12 cellular contexts compared by ENCODE assay signal in genomic region chr5:149940077-149940574, GRCh38. TPM values are rescaled to one million over a fixed set of nuclear protein-coding genes. Genes with fewer than 3 reads are reported as not detected.
A peak's percentile ranks its signal among the peaks of the same experiment; 100 is the strongest.
DNase-seq lines count a peak whose midpoint lies in the region; ATAC-seq, FAIRE-seq and TF ChIP-seq lines count a peak whose summit lies in the region.
"Had no signal": no experiment of that assay in that cellular context is flagged by ENCODE, and none has a peak within 500 bp of the region (broad histone marks: within the 10 kb centered on the region; RNA-seq: fewer than 3 reads in every experiment).

No MANE protein-coding gene starts in this region.

- no peaks in the 10 kb centered on the region for H3K9me3 ChIP-seq in T-helper 17 cell (ENCODE audit: control insufficient read depth, low read length, poor library complexity, severe bottlenecking)
- H3K9me3 ChIP-seq: BLaER1 treated with 17β-estradiol and CSF1 and Interleukin-3, amounts not matched to agents 10 nM and 100 nM; left lung had no signal

- CTCF ChIA-PET in WTC11 (lab: Charles Lee) = interaction anchor here (0.9 to 1.5 kb wide), 2 partner anchors 16 to 50 kb away, joined by 3 to 4 read pairs; no protein-coding TSS in a partner anchor

- H3K27ac Mint-ChIP-seq in WTC11 (no peak overlapping the region), T-helper 17 cell (no peak overlapping the region)

- H3K4me3 ChIP-seq in bronchial epithelial cell (ENCODE audit: low read depth, low read length) = no peak overlapping the region
- H3K4me3 ChIP-seq: BLaER1 treated with 17β-estradiol and CSF1 and Interleukin-3, amounts not matched to agents 10 nM and 100 nM; left lung had no signal

- H3K27me3 ChIP-seq in bronchial epithelial cell (ENCODE audit: control insufficient read depth, insufficient read depth, low read length) = no peaks in the 10 kb centered on the region
- H3K27me3 ChIP-seq: BLaER1 treated with 17β-estradiol and CSF1 and Interleukin-3, amounts not matched to agents 10 nM and 100 nM; left lung had no signal

- POLR2A ChIA-PET in WTC11 (lab: Charles Lee) = no interaction called here

- H3K4me3 Mint-ChIP-seq in WTC11 (no peak overlapping the region), T-helper 17 cell (no peak overlapping the region)

- TF ChIP-seq CTCF in bronchial epithelial cell (IDR thresholded peaks at IDR 0.05; ENCODE audit: insufficient read depth, low read length, severe bottlenecking) (no peak), WTC11 (IDR thresholded peaks at IDR 0.05) (no peak)

- no peaks in the 10 kb centered on the region for H3K36me3 Mint-ChIP-seq in WTC11
- no peaks in the 10 kb centered on the region for H3K36me3 Mint-ChIP-seq in T-helper 17 cell (ENCODE audit: low read depth)

- H3K9me3 Mint-ChIP-seq in WTC11 = no peaks in the 10 kb centered on the region

- FAIRE-seq in bronchial epithelial cell (lab: Jason Lieb, UNC) = no peak

- H3K27me3 Mint-ChIP-seq in WTC11 (ENCODE audit: low read depth) = no peaks in the 10 kb centered on the region
- H3K27me3 Mint-ChIP-seq in T-helper 17 cell = peaks cover 41% of the 10 kb centered on the region

- H3K4me1 Mint-ChIP-seq in WTC11 (peaks cover 6% of the 10 kb centered on the region; the same call in 1 of the 2 replicates), T-helper 17 cell (peaks cover 3% of the 10 kb centered on the region)

- H3K36me3 ChIP-seq in bronchial epithelial cell (ENCODE audit: control insufficient read depth, insufficient read depth, low read length) = no peaks in the 10 kb centered on the region
- H3K36me3 ChIP-seq: BLaER1 treated with 17β-estradiol and CSF1 and Interleukin-3, amounts not matched to agents 10 nM and 100 nM; left lung had no signal

- ATAC-seq in GM21447 (IDR thresholded peaks at IDR 0.05; ENCODE audit: unreplicated experiment) (peak; percentile 72), WTC11 (no peak), T-helper 17 cell (no peak)
- ATAC-seq: HCT116 had no signal

- DNase-seq in CD1c-positive myeloid dendritic cell (ENCODE audit: extremely low spot score) (peak; percentile 22), Kasumi-1 (lab: John Stamatoyannopoulos, UW) (peak; percentile 73 to 75), bronchial epithelial cell (ENCODE audit: low read depth) (peak; percentile 62), WTC11 (ENCODE audit: low spot score) (no peak), T-helper 17 cell (no peak), AG08395 (ENCODE audit: low spot score) (no peak), cerebellum (ENCODE audit: low spot score) (no peak)
- DNase-seq: activated CD4-positive, alpha-beta T cell treated with anti-CD3 and anti-CD28 coated beads for 4 hours; left lung had no signal

TF ChIP-seq in WTC11, 78 proteins besides CTCF, POLR2A, EP300 and RAD21 (continues in another document):
- TF ChIP-seq ZNF532 (CRISPR knock-in tag; IDR thresholded peaks at IDR 0.05; ENCODE audit: borderline replicate concordance) (no peak), NFYB (CRISPR knock-in tag; conservative IDR thresholded peaks at IDR 0.05; ENCODE audit: low read depth) (no peak), SOX15 (CRISPR knock-in tag; IDR thresholded peaks at IDR 0.05) (no peak), HMGXB4 (CRISPR knock-in tag; IDR thresholded peaks at IDR 0.05) (no peak), ZNF232 (CRISPR knock-in tag; IDR thresholded peaks at IDR 0.05) (no peak), AFF4 (CRISPR knock-in tag; IDR thresholded peaks at IDR 0.05; ENCODE audit: borderline replicate concordance) (no peak), CREM (CRISPR knock-in tag; IDR thresholded peaks at IDR 0.05) (no peak), KAT7 (CRISPR knock-in tag; IDR thresholded peaks at IDR 0.05; ENCODE audit: borderline replicate concordance) (no peak), ELF4 (CRISPR knock-in tag; IDR thresholded peaks at IDR 0.05; ENCODE audit: low read depth) (no peak)
- TF ChIP-seq, protein P1, sequence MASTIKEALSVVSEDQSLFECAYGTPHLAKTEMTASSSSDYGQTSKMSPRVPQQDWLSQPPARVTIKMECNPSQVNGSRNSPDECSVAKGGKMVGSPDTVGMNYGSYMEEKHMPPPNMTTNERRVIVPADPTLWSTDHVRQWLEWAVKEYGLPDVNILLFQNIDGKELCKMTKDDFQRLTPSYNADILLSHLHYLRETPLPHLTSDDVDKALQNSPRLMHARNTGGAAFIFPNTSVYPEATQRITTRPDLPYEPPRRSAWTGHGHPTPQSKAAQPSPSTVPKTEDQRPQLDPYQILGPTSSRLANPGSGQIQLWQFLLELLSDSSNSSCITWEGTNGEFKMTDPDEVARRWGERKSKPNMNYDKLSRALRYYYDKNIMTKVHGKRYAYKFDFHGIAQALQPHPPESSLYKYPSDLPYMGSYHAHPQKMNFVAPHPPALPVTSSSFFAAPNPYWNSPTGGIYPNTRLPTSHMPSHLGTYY (CRISPR knock-in tag; IDR thresholded peaks at IDR 0.05) = no peak

RNA-seq across cellular contexts. Expression of gene PDE6A, which starts 4.5 kb away (rescaled TPM):
- total RNA-seq in bronchial epithelial cell = not detected in 2 replicates
- total RNA-seq in WTC11 (2021) = not detected in 3 replicates
- total RNA-seq in T-helper 17 cell = not detected
- total RNA-seq in cerebellum = not detected
- total RNA-seq: left lung had no signal

RNA-seq across cellular contexts. Expression of gene SLC26A2, which starts 20.4 kb away (rescaled TPM):
- total RNA-seq in bronchial epithelial cell = 1.8 TPM in 2 replicates
- total RNA-seq in WTC11 (2021) = 10.8 to 11.1 TPM (median 11.1 TPM) in 3 replicates
- total RNA-seq in T-helper 17 cell = 1 to 10 TPM; 4.6 to 5.2 TPM
- 20.1 TPM for total RNA-seq in cerebellum

Comparison
In these comparisons a context has a peak if more than half of its experiments do, and no peak if none do; other contexts are left out.
1. DNase-seq: peak in CD1c-positive myeloid dendritic cell (single experiment), Kasumi-1 (2 of 2) and bronchial epithelial cell (single experiment); none in WTC11 (single experiment), T-helper 17 cell (0 of 3), AG08395 (single experiment) and cerebellum (single experiment).